11 cellular contexts compared by ENCODE assay signal in the genomic region with DNA sequence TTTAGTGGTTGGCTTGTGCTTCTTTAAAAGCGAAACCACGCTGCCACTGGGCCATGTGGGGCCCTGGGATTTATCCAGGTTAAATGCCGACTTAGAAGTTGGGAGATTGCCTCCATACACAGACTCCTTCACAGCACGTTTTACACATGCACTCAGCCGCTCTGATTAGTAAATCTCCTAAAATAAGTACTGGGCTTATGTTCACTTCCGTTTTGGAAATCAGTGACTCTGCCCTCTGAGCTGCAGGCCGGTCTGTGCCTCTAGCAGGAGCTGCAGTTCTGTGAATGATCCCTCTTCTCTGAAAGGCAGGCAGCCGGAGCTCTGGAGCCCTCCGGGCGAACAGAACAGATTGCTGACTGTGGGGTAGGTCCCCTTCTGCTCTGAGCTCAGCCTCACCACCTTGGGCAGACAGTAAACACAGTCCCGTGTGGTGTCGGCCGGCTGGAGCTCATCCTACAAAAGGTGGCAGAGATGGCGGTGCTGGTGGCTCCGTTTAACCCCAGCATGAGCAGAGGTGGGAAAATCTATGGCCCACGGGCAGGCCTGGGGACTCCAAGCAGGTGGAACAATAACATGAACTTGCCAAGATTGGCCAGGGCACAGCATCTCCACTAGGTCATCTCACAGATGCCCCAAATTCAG. TPM values are rescaled to one million over a fixed set of nuclear protein-coding genes. Genes with fewer than 3 reads are reported as not detected.
DNase-seq lines count a peak whose midpoint lies in the region; ATAC-seq, FAIRE-seq and TF ChIP-seq lines count a peak whose summit lies in the region.
"Had no signal": no experiment of that assay in that cellular context is flagged by ENCODE, and none has a peak within 500 bp of the region (broad histone marks: within the 10 kb centered on the region; RNA-seq: fewer than 3 reads in every experiment).

No MANE protein-coding gene starts in this region.

- no peak overlapping the region for H3K4me3 Mint-ChIP-seq in GM23338
- no peak overlapping the region for H3K4me3 Mint-ChIP-seq in activated naive CD8-positive, alpha-beta T cell treated with anti-CD3 and anti-CD28 coated beads, Interleukin-2, amount 50 U/mL, for 24 hours
- H3K4me3 Mint-ChIP-seq: activated naive CD4-positive, alpha-beta T cell treated with anti-CD3 and anti-CD28 coated beads, Interleukin-2, amount 10 ng/mL, durations not matched to agents 7 days and 5 days; type B pancreatic cell had no signal

- peak overlapping the region; percentile 52 for H2AFZ ChIP-seq in GM23338
- H2AFZ ChIP-seq in GM12878 (ENCODE audit: control insufficient read depth, low read depth, low read length), result peak overlapping the region; percentile 16; the same call in 1 of the 2 replicates

- FAIRE-seq in GM12878 (lab: Jason Lieb, UNC) (no peak), HTR-8/SVneo (lab: Jason Lieb, UNC) (no peak)
- FAIRE-seq: RCC 7860 had no signal

- H3K4me2 ChIP-seq in GM23338 (no peak overlapping the region), GM12878 (ENCODE audit: control insufficient read depth, insufficient read depth) (no peak overlapping the region)

- no peaks in the 10 kb centered on the region for H4K20me1 ChIP-seq in GM23338 (replicated peaks; ENCODE audit: insufficient read depth)
- no peaks in the 10 kb centered on the region for H4K20me1 ChIP-seq in GM12878 (ENCODE audit: control insufficient read depth, insufficient read depth)

- DNase-seq in GM23338 (ENCODE audit: low spot score) (no peak), GM12878 (ENCODE audit: low read depth, low spot score) (no peak), islet precursor cell (peak; percentile 67), spleen (no peak), HTR-8/SVneo (ENCODE audit: insufficient read length, low spot score) (no peak), SW480 (ENCODE audit: low spot score) (no peak)
- no peak for DNase-seq in activated naive CD8-positive, alpha-beta T cell treated with anti-CD3 and anti-CD28 coated beads, Interleukin-2, amount 50 U/mL, for 24 hours
- DNase-seq: activated naive CD4-positive, alpha-beta T cell treated with anti-CD3 and anti-CD28 coated beads, Interleukin-2, amount 10 ng/mL, durations not matched to agents 7 days and 5 days had no signal

- TF ChIP-seq EP300 in GM12878 (IDR thresholded peaks at IDR 0.05; ENCODE audit: borderline replicate concordance in 1 of 2, control insufficient read depth in 1 of 2, low read depth in 2 of 2, low read length in 2 of 2), result no peak

- TF ChIP-seq POLR2A in GM12878 (IDR thresholded peaks at IDR 0.05; ENCODE audit: low read depth, low read length), result no peak
- no peak for TF ChIP-seq POLR2A in spleen (IDR thresholded peaks at IDR 0.05)

- BruUV-seq in GM12878 (replicated peaks; lab: Mats Ljungman, UMichigan), result no TSS peak

- peaks cover 24% of the 10 kb centered on the region for H3K27me3 Mint-ChIP-seq in GM23338 (ENCODE audit: insufficient read depth, low read depth, poor library complexity)
- H3K27me3 Mint-ChIP-seq in activated naive CD8-positive, alpha-beta T cell treated with anti-CD3 and anti-CD28 coated beads, Interleukin-2, amount 50 U/mL, for 24 hours, result no peaks in the 10 kb centered on the region

- H3K4me1 Mint-ChIP-seq in GM23338, result peaks cover 58% of the 10 kb centered on the region
- peaks cover 16% of the 10 kb centered on the region for H3K4me1 Mint-ChIP-seq in activated naive CD8-positive, alpha-beta T cell treated with anti-CD3 and anti-CD28 coated beads, Interleukin-2, amount 50 U/mL, for 24 hours

- in situ Hi-C loops in GM12878 (cut with MboI), result no loop called here

- H3K4me3 ChIP-seq in GM23338 (no peak overlapping the region), GM12878 (no peak overlapping the region), spleen (no peak overlapping the region)

- peaks cover 3% of the 10 kb centered on the region; the same call in 2 of the 3 replicates for H3K36me3 Mint-ChIP-seq in GM23338 (ENCODE audit: low read depth)
- no peaks in the 10 kb centered on the region for H3K36me3 Mint-ChIP-seq in activated naive CD8-positive, alpha-beta T cell treated with anti-CD3 and anti-CD28 coated beads, Interleukin-2, amount 50 U/mL, for 24 hours (ENCODE audit: low read depth)
- H3K36me3 Mint-ChIP-seq: activated naive CD4-positive, alpha-beta T cell treated with anti-CD3 and anti-CD28 coated beads, Interleukin-2, amount 10 ng/mL, durations not matched to agents 7 days and 5 days; type B pancreatic cell had no signal

- TF ChIP-seq CTCF in GM23338 (conservative IDR thresholded peaks at IDR 0.05; ENCODE audit: low read depth in 2 of 2) (no peak), GM12878 (IDR thresholded peaks at IDR 0.05 in 2 of 3, conservative IDR thresholded peaks at IDR 0.05 in 1 of 3; ENCODE audit: control insufficient read depth in 2 of 3, extremely low read depth in 1 of 3, insufficient read depth in 1 of 3, low read depth in 3 of 3, low read length in 3 of 3) (peak in 1 of 3 experiments; percentile 17; a peak in 1 of 6 replicates), spleen (IDR thresholded peaks at IDR 0.05 in 8 of 11, conservative IDR thresholded peaks at IDR 0.05 in 3 of 11) (no peak)

- CTCF ChIA-PET in GM12878 (lab: Yijun Ruan, JAX), result interaction anchor here (0.9 to 2.8 kb wide), 9 partner anchors 13 to 174 kb away, joined by 3 to 11 read pairs (median 3); no protein-coding TSS in a partner anchor

- RAD21 ChIA-PET in GM12878 (lab: Charles Lee; ENCODE audit: unreplicated experiment), result interaction anchor here (1.1 to 1.6 kb wide), 7 partner anchors 9 to 91 kb away, joined by 3 to 6 read pairs (median 4); no protein-coding TSS in a partner anchor

- 53% methylated on average over 16 of the region's 16 CpGs for WGBS in GM12878 (ENCODE audit: insufficient coverage, insufficient replicate concordance, low lambda C conversion rate, missing lambda C conversion rate)
- 71 to 80% (median 74%) methylated on average over 11 to 16 of the region's 16 CpGs for WGBS in spleen, 5 donors

- no peaks in the 10 kb centered on the region for H3K27me3 ChIP-seq in GM23338 (ENCODE audit: insufficient read depth)
- no peaks in the 10 kb centered on the region; a peak in 1 of 4 replicates for H3K27me3 ChIP-seq in GM12878 (replicated peaks in 1 of 2; ENCODE audit: control insufficient read depth in 2 of 2, insufficient read depth in 2 of 2, low read length in 1 of 2)
- no peaks in the 10 kb centered on the region for H3K27me3 ChIP-seq in spleen (replicated peaks in 1 of 7)

- H3K27ac ChIP-seq in GM23338 (ENCODE audit: low read depth) (no peak overlapping the region), GM12878 (ENCODE audit: control insufficient read depth, insufficient read depth) (no peak overlapping the region), spleen (peak overlapping the region in 7 of 8 donors; percentile 2 to 74 (median 58))

- no peaks in the 10 kb centered on the region for H3K36me3 ChIP-seq in GM23338 (ENCODE audit: insufficient read depth)
- H3K36me3 ChIP-seq in GM12878 (ENCODE audit: control insufficient read depth in 2 of 2, insufficient read depth in 2 of 2, low read length in 1 of 2), result no peaks in the 10 kb centered on the region
- no peaks in the 10 kb centered on the region for H3K36me3 ChIP-seq in spleen

- no peaks in the 10 kb centered on the region for H3K9me3 ChIP-seq in GM12878 (replicated peaks; ENCODE audit: control insufficient read depth, insufficient read depth, low read length)
- no peaks in the 10 kb centered on the region for H3K9me3 ChIP-seq in spleen

- TF ChIP-seq RAD21 in GM12878 (IDR thresholded peaks at IDR 0.05; ENCODE audit: insufficient read depth, low read depth, low read length), result peak; percentile 30; the same call in 1 of the 2 replicates

- H3K79me2 ChIP-seq in GM23338 (replicated peaks; ENCODE audit: insufficient read depth) (no peaks in the 10 kb centered on the region), GM12878 (ENCODE audit: control insufficient read depth, insufficient read depth, low read length) (no peaks in the 10 kb centered on the region)

- peaks cover 24% of the 10 kb centered on the region for H3K4me1 ChIP-seq in GM23338 (ENCODE audit: insufficient read depth)
- H3K4me1 ChIP-seq in GM12878 (ENCODE audit: control insufficient read depth, insufficient read depth, low read length), result peaks cover 8% of the 10 kb centered on the region
- peaks cover 6 to 34% (median 17%) of the 10 kb centered on the region in 6 donors for H3K4me1 ChIP-seq in spleen

- no peak overlapping the region for H3K9ac ChIP-seq in GM12878 (ENCODE audit: control insufficient read depth, insufficient read depth, low read length)

- peaks cover 2% of the 10 kb centered on the region; the same call in 1 of the 2 replicates for H3F3A ChIP-seq in GM23338 (replicated peaks; ENCODE audit: low read depth)

- H3K9me2 ChIP-seq in GM23338 (ENCODE audit: insufficient read depth), result no peaks in the 10 kb centered on the region

- no peak overlapping the region for H3K27ac Mint-ChIP-seq in GM23338
- no peak overlapping the region for H3K27ac Mint-ChIP-seq in activated naive CD8-positive, alpha-beta T cell treated with anti-CD3 and anti-CD28 coated beads, Interleukin-2, amount 50 U/mL, for 24 hours
- H3K27ac Mint-ChIP-seq: activated naive CD4-positive, alpha-beta T cell treated with anti-CD3 and anti-CD28 coated beads, Interleukin-2, amount 10 ng/mL, durations not matched to agents 7 days and 5 days; type B pancreatic cell had no signal

- POLR2A ChIA-PET in GM12878 (lab: Charles Lee), result interaction anchor here (0.9 to 1.5 kb wide), 6 partner anchors 10 to 96 kb away, joined by 3 to 6 read pairs (median 4); no protein-coding TSS in a partner anchor

- intact Hi-C loops in GM12878 (cut with micrococcal nuclease; ENCODE audit: unreplicated experiment), result no loop called here
- intact Hi-C loops in spleen (cut with DNase I; ENCODE audit: low total_unique reads), result no loop called here

- no peak for ATAC-seq in GM23338
- peak; percentile 39 for ATAC-seq in GM12878
- ATAC-seq in HG03439 (IDR thresholded peaks at IDR 0.05; ENCODE audit: unreplicated experiment), result no peak
- ATAC-seq in activated naive CD8-positive, alpha-beta T cell treated with anti-CD3 and anti-CD28 coated beads, Interleukin-2, amount 50 U/mL, for 24 hours, result no peak

- SMC1A ChIA-PET in GM12878 (lab: Charles Lee; ENCODE audit: uncharacterized antibody, unreplicated experiment), result interaction anchor here (0.5 to 2.1 kb wide), 9 partner anchors 8 to 97 kb away, joined by 3 to 7 read pairs (median 3); a partner anchor contains a TSS

- peaks cover 4% of the 10 kb centered on the region for H3K9me3 Mint-ChIP-seq in GM23338
- no peaks in the 10 kb centered on the region for H3K9me3 Mint-ChIP-seq in activated naive CD8-positive, alpha-beta T cell treated with anti-CD3 and anti-CD28 coated beads, Interleukin-2, amount 50 U/mL, for 24 hours
- H3K9me3 Mint-ChIP-seq: activated naive CD4-positive, alpha-beta T cell treated with anti-CD3 and anti-CD28 coated beads, Interleukin-2, amount 10 ng/mL, durations not matched to agents 7 days and 5 days; type B pancreatic cell had no signal

RNA-seq across cellular contexts. Expression of a gene that starts 9.8 kb away (rescaled TPM):
- total RNA-seq in GM23338 (2014; rRNA removed; shearing (Covaris generic)), result 21.4 and 26.9 TPM in 2 replicates
- 17.4 and 22.4 TPM in 2 replicates for polyA plus RNA-seq in GM23338 (2016; fragmentation: Nextera tagmentation; extraction: Ambion mirVana)
- 39.3 and 39.9 TPM in 2 replicates for total RNA-seq in GM12878 (2013; cell fraction: nucleolus; rRNA removed)
- 0.11 and 0.17 TPM in 2 replicates for total RNA-seq in GM12878 (2014; rRNA removed)
- 0.09 and 0.23 TPM in 2 replicates for total RNA-seq in GM12878 (2014; rRNA removed; fragmentation: Illumina TruSeq; extraction: Trizol)
- total RNA-seq in GM12878 (2021), result 1.1 TPM in 2 replicates
- polyA plus RNA-seq in GM12878 (2011; ENCODE audit: low read depth), result 0.77 TPM
- 0.42 and 1.2 TPM in 2 replicates for polyA plus RNA-seq in GM12878 (2011; rRNA removed)
- 0.70 and 0.79 TPM in 2 replicates for polyA plus RNA-seq in GM12878 (2011; cell fraction: cytosol; rRNA removed)
- polyA plus RNA-seq in GM12878 (2011; cell fraction: nucleus; rRNA removed), result 2.4 and 3.8 TPM in 2 replicates
- 1.1 and 1.6 TPM in 2 replicates for polyA plus RNA-seq in GM12878 (2012)
- 0.28 and 0.87 TPM in 2 replicates for polyA plus RNA-seq in GM12878 (2014; fragmentation: Illumina TruSeq; extraction: Trizol)
- polyA plus RNA-seq in GM12878 (2014; fragmentation: Nextera tagmentation; extraction: Ambion mirVana), result under 1 TPM in 1 of 2 experiments, not detected in 1; 0.07 TPM
- 0.56 and 1.4 TPM in 2 replicates for polyA plus RNA-seq in GM12878 (2014; rRNA removed)
- not detected for polyA plus RNA-seq in GM12878 (2016; fragmentation: Nextera tagmentation; extraction: Ambion mirVana)
- 0.88 and 0.98 TPM in 2 replicates for polyA minus RNA-seq in GM12878 (2011; rRNA and poly(A)+ RNA removed)
- 0.52 and 1.6 TPM in 2 replicates for polyA minus RNA-seq in GM12878 (2011; cell fraction: cytosol; rRNA and poly(A)+ RNA removed)
- 0.24 and 1.1 TPM in 2 replicates for polyA minus RNA-seq in GM12878 (2011; cell fraction: nucleus; rRNA and poly(A)+ RNA removed)
- 1 to 10 TPM in 3 of 7 donors, under 1 TPM in 1, not detected in 3; 0.46 to 2.2 (median 1.3) TPM for total RNA-seq in spleen
- under 1 TPM; 0.24 to 0.67 (median 0.57) TPM for polyA plus RNA-seq in spleen

RNA-seq across cellular contexts. Expression of a gene that starts 27.1 kb away (rescaled TPM):
- 57.4 and 59.6 TPM in 2 replicates for total RNA-seq in GM23338 (2014; rRNA removed; shearing (Covaris generic))
- polyA plus RNA-seq in GM23338 (2016; fragmentation: Nextera tagmentation; extraction: Ambion mirVana) (160 and 178 TPM in 2 replicates), GM12878 (2011; rRNA removed) (71.0 and 94.9 TPM in 2 replicates), GM12878 (2014; fragmentation: Illumina TruSeq; extraction: Trizol) (107 and 130 TPM in 2 replicates), GM12878 (2014; fragmentation: Nextera tagmentation; extraction: Ambion mirVana) (10 to 100 TPM; 36.2 to 36.3 TPM), GM12878 (2014; rRNA removed) (60.4 and 70.5 TPM in 2 replicates), GM12878 (2016; fragmentation: Nextera tagmentation; extraction: Ambion mirVana) (100 to 1,000 TPM in 1 of 2 experiments, 10 to 100 TPM in 1; 99.2 to 120 TPM), spleen (10 to 100 TPM; 40.4 to 46.3 (median 44.4) TPM)
- total RNA-seq in GM12878 (2013; cell fraction: nucleolus; rRNA removed), result 276 and 277 TPM in 2 replicates
- total RNA-seq in GM12878 (2014; rRNA removed) (53.5 and 53.9 TPM in 2 replicates), GM12878 (2014; rRNA removed; fragmentation: Illumina TruSeq; extraction: Trizol) (77.6 and 83.3 TPM in 2 replicates), GM12878 (2021) (71.5 and 81.6 TPM in 2 replicates), spleen (100 to 1,000 TPM; 110 to 164 (median 144) TPM)
- 42.0 TPM for polyA plus RNA-seq in GM12878 (2011; ENCODE audit: low read depth)
- 30.9 and 31.0 TPM in 2 replicates for polyA plus RNA-seq in GM12878 (2011; cell fraction: cytosol; rRNA removed)
- polyA plus RNA-seq in GM12878 (2011; cell fraction: nucleus; rRNA removed), result 58.1 and 76.6 TPM in 2 replicates
- 57.8 and 71.6 TPM in 2 replicates for polyA plus RNA-seq in GM12878 (2012)
- 64.4 and 88.7 TPM in 2 replicates for polyA minus RNA-seq in GM12878 (2011; rRNA and poly(A)+ RNA removed)
- 23.0 and 28.2 TPM in 2 replicates for polyA minus RNA-seq in GM12878 (2011; cell fraction: cytosol; rRNA and poly(A)+ RNA removed)
- polyA minus RNA-seq in GM12878 (2011; cell fraction: nucleus; rRNA and poly(A)+ RNA removed), result 39.4 and 68.2 TPM in 2 replicates

RNA-seq across cellular contexts. Expression of a gene that starts 34.0 kb away (rescaled TPM):
- not detected in 2 replicates for total RNA-seq in GM23338 (2014; rRNA removed; shearing (Covaris generic))
- polyA plus RNA-seq in GM23338 (2016; fragmentation: Nextera tagmentation; extraction: Ambion mirVana), result not detected in 2 replicates
- total RNA-seq in GM12878 (2013; cell fraction: nucleolus; rRNA removed), result not detected in 2 replicates
- not detected in 2 replicates for total RNA-seq in GM12878 (2014; rRNA removed)
- total RNA-seq in GM12878 (2014; rRNA removed; fragmentation: Illumina TruSeq; extraction: Trizol), result not detected in 2 replicates
- total RNA-seq in GM12878 (2021), result not detected in 2 replicates
- polyA plus RNA-seq in GM12878 (2011; ENCODE audit: low read depth), result not detected
- not detected in 2 replicates for polyA plus RNA-seq in GM12878 (2011; rRNA removed)
- not detected in 2 replicates for polyA plus RNA-seq in GM12878 (2011; cell fraction: cytosol; rRNA removed)
- not detected in 2 replicates for polyA plus RNA-seq in GM12878 (2011; cell fraction: nucleus; rRNA removed)
- not detected in 2 replicates for polyA plus RNA-seq in GM12878 (2012)
- not detected in 2 replicates for polyA plus RNA-seq in GM12878 (2014; fragmentation: Illumina TruSeq; extraction: Trizol)
- not detected for polyA plus RNA-seq in GM12878 (2014; fragmentation: Nextera tagmentation; extraction: Ambion mirVana)
- not detected in 2 replicates for polyA plus RNA-seq in GM12878 (2014; rRNA removed)
- not detected for polyA plus RNA-seq in GM12878 (2016; fragmentation: Nextera tagmentation; extraction: Ambion mirVana)
- polyA minus RNA-seq in GM12878 (2011; rRNA and poly(A)+ RNA removed), result not detected in 2 replicates
- polyA minus RNA-seq in GM12878 (2011; cell fraction: cytosol; rRNA and poly(A)+ RNA removed), result not detected in 2 replicates
- not detected in 2 replicates for polyA minus RNA-seq in GM12878 (2011; cell fraction: nucleus; rRNA and poly(A)+ RNA removed)
- not detected for total RNA-seq in spleen
- polyA plus RNA-seq in spleen, result not detected

Comparison
In these comparisons a context has a peak if more than half of its experiments do, and no peak if none do; other contexts are left out.
1. H3K27ac ChIP-seq: peak in spleen (7 of 8); none in GM23338 (single experiment) and GM12878 (single experiment).